In the genomic region with DNA sequence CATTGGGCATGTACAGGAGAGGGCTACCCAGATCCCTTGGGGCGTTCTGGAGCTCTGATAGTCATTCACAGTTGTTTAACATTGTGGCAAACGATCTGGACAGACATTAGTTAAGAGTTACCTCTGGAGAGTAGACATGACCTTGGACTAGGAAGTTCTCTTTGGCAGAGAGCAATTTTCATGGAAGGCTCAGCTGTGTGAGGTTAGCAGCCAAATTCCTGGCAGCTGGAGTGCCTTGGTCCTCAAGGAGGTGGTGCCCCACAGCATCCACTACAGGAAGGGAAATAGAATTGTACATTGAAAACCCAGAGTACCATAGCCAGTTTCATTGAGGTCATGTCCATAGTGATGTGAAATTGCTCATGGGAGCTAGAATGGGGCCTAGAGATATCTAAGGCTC, we compare ENCODE assay signal across 24 cellular contexts.
DNase-seq lines count a peak whose midpoint lies in the region; ATAC-seq and TF ChIP-seq lines count a peak whose summit lies in the region.
"Had no signal": no experiment of that assay in that cellular context is flagged by ENCODE, and none has a peak within 500 bp of the region (broad histone marks: within the 10 kb centered on the region; RNA-seq: fewer than 3 reads in every experiment).

No MANE protein-coding gene starts in this region.

- H3K4me3 Mint-ChIP-seq in nephron (no peak overlapping the region), natural killer cell (no peak overlapping the region)

- H3K27me3 ChIP-seq in fibroblast of lung (ENCODE audit: control insufficient read depth, insufficient read depth, low read length), result no peaks in the 10 kb centered on the region
- H3K27me3 ChIP-seq: MG63 had no signal

- intact Hi-C loops in Right ventricle myocardium superior (cut with DNase I), result no loop called here
- intact Hi-C loops in cardiac septum (cut with DNase I), result no loop called here
- intact Hi-C loops in natural killer cell (cut with micrococcal nuclease), result no loop called here

- peaks cover 27% of the 10 kb centered on the region for H3K4me1 ChIP-seq in fibroblast of lung (ENCODE audit: control insufficient read depth, extremely low read depth, insufficient read depth, low read length)

- no peak for TF ChIP-seq CTCF in fibroblast of lung (conservative IDR thresholded peaks at IDR 0.05 in 1 of 2, IDR thresholded peaks at IDR 0.05 in 1 of 2; ENCODE audit: low read depth in 1 of 2, low read length in 2 of 2)
- no peak for TF ChIP-seq CTCF in nephron (IDR thresholded peaks at IDR 0.05; ENCODE audit: unreplicated experiment in 3 of 3)
- no peak for TF ChIP-seq CTCF in natural killer cell (IDR thresholded peaks at IDR 0.05)

- H3K36me3 Mint-ChIP-seq in nephron (ENCODE audit: low read depth), result no peaks in the 10 kb centered on the region
- no peaks in the 10 kb centered on the region for H3K36me3 Mint-ChIP-seq in natural killer cell

- DNase-seq in Right ventricle myocardium superior (peak; percentile 39), cardiac septum (ENCODE audit: low spot score) (no peak), fibroblast of lung (ENCODE audit: low read depth in 2 of 2) (no peak), DMS 273 treated with DMSO at 0.1 percent for 48 hours (lab: John Stamatoyannopoulos, UW) (no peak), SHP77 (lab: John Stamatoyannopoulos, UW) (no peak), GOT3 (lab: John Stamatoyannopoulos, UW) (no peak), natural killer cell (no peak)
- DNase-seq: 8988T, DMS53, EL, GF-D8, H7, MG63, NCI-H1048, NCI-H1417 treated with DMSO at 0.1 percent for 48 hours, NCI-H187 treated with DMSO at 0.1 percent for 48 hours, NCI-H2107, NCI-H446 treated with DMSO at 0.1 percent for 48 hours, NCI-H526 treated with DMSO at 0.1 percent for 48 hours, RPMI8226 had no signal

- H3K9me3 Mint-ChIP-seq in nephron (peaks cover 2% of the 10 kb centered on the region), natural killer cell (no peaks in the 10 kb centered on the region)

- H3K4me2 ChIP-seq in fibroblast of lung (ENCODE audit: extremely low read depth, insufficient read depth, low read length), result no peak overlapping the region
- H3K4me2 ChIP-seq: PC-9 had no signal

- no peaks in the 10 kb centered on the region for H3K9me3 ChIP-seq in fibroblast of lung (ENCODE audit: control insufficient read depth, insufficient read depth, low read depth, low read length)
- H3K9me3 ChIP-seq: MG63 had no signal

- no peaks in the 10 kb centered on the region for H4K20me1 ChIP-seq in fibroblast of lung (ENCODE audit: control insufficient read depth, extremely low read depth, insufficient read depth, low read length)

- H3K4me1 Mint-ChIP-seq in nephron, result peaks cover 81% of the 10 kb centered on the region
- H3K4me1 Mint-ChIP-seq in natural killer cell, result no peaks in the 10 kb centered on the region

- no peak overlapping the region for H3K9ac ChIP-seq in fibroblast of lung (ENCODE audit: insufficient read depth, low read length)

- peak overlapping the region in 2 of 3 experiments; percentile 20 to 29 for H3K27ac Mint-ChIP-seq in nephron
- H3K27ac Mint-ChIP-seq in natural killer cell, result no peak overlapping the region

- H2AFZ ChIP-seq in fibroblast of lung (ENCODE audit: low read length), result no peak overlapping the region
- H2AFZ ChIP-seq: PC-9 had no signal

- peaks cover 4% of the 10 kb centered on the region for H3K27me3 Mint-ChIP-seq in nephron (ENCODE audit: low read depth)
- peaks cover 7 to 17% of the 10 kb centered on the region in 2 donors for H3K27me3 Mint-ChIP-seq in natural killer cell (ENCODE audit: low read depth in 2 of 2)

- no peaks in the 10 kb centered on the region for H3K36me3 ChIP-seq in fibroblast of lung (ENCODE audit: control insufficient read depth, insufficient read depth, low read length)
- H3K36me3 ChIP-seq: MG63 had no signal

- H3K27ac ChIP-seq in fibroblast of lung (ENCODE audit: insufficient read depth, low read length), result peak overlapping the region; percentile 14
- H3K27ac ChIP-seq: C4-2B, PC-9 had no signal

- ATAC-seq in Right ventricle myocardium superior (ENCODE audit: poor library complexity) (peak; percentile 67), natural killer cell (no peak)
- ATAC-seq: K562 had no signal

- H3K4me3 ChIP-seq in fibroblast of lung (replicated peaks in 1 of 4; ENCODE audit: control extremely low read depth in 1 of 4, insufficient read depth in 1 of 4, low read depth in 3 of 4, low read length in 4 of 4), result no peak overlapping the region
- H3K4me3 ChIP-seq: K562, MG63, PC-9 had no signal

- no peaks in the 10 kb centered on the region for H3K79me2 ChIP-seq in fibroblast of lung (ENCODE audit: control insufficient read depth, insufficient read depth, low read length)

Comparison
In these comparisons a context has a peak if more than half of its experiments do, and no peak if none do; other contexts are left out.
1. H3K27ac Mint-ChIP-seq: peak in nephron (2 of 3); none in natural killer cell (0 of 2).